In the genomic region with DNA sequence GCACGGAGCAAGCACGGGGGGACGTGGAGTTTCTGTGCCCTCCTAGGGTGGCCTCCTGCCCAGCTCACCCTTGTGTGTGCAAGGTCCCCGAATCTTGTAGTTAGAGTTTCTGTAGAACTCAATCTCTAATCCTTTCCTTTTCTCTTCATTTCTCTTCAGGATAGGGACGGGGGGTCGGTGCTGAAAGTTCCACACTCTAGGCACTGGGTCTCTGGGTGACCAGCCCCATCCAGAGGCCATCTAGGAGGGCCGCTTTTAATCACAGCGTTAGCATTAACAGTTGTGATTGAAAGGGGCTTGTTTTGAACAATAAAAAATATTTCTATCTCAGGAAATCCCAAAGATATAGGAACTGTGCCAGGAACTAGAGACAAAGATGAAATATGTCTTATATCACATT, we compare ENCODE assay signal across 2 cellular contexts.
TF ChIP-seq lines count a peak whose summit lies in the region.

No MANE protein-coding gene starts in this region.

TF ChIP-seq in GM23338, 12 proteins besides CTCF, POLR2A, EP300 and RAD21 (continued from another document):
- TF ChIP-seq, protein P1, sequence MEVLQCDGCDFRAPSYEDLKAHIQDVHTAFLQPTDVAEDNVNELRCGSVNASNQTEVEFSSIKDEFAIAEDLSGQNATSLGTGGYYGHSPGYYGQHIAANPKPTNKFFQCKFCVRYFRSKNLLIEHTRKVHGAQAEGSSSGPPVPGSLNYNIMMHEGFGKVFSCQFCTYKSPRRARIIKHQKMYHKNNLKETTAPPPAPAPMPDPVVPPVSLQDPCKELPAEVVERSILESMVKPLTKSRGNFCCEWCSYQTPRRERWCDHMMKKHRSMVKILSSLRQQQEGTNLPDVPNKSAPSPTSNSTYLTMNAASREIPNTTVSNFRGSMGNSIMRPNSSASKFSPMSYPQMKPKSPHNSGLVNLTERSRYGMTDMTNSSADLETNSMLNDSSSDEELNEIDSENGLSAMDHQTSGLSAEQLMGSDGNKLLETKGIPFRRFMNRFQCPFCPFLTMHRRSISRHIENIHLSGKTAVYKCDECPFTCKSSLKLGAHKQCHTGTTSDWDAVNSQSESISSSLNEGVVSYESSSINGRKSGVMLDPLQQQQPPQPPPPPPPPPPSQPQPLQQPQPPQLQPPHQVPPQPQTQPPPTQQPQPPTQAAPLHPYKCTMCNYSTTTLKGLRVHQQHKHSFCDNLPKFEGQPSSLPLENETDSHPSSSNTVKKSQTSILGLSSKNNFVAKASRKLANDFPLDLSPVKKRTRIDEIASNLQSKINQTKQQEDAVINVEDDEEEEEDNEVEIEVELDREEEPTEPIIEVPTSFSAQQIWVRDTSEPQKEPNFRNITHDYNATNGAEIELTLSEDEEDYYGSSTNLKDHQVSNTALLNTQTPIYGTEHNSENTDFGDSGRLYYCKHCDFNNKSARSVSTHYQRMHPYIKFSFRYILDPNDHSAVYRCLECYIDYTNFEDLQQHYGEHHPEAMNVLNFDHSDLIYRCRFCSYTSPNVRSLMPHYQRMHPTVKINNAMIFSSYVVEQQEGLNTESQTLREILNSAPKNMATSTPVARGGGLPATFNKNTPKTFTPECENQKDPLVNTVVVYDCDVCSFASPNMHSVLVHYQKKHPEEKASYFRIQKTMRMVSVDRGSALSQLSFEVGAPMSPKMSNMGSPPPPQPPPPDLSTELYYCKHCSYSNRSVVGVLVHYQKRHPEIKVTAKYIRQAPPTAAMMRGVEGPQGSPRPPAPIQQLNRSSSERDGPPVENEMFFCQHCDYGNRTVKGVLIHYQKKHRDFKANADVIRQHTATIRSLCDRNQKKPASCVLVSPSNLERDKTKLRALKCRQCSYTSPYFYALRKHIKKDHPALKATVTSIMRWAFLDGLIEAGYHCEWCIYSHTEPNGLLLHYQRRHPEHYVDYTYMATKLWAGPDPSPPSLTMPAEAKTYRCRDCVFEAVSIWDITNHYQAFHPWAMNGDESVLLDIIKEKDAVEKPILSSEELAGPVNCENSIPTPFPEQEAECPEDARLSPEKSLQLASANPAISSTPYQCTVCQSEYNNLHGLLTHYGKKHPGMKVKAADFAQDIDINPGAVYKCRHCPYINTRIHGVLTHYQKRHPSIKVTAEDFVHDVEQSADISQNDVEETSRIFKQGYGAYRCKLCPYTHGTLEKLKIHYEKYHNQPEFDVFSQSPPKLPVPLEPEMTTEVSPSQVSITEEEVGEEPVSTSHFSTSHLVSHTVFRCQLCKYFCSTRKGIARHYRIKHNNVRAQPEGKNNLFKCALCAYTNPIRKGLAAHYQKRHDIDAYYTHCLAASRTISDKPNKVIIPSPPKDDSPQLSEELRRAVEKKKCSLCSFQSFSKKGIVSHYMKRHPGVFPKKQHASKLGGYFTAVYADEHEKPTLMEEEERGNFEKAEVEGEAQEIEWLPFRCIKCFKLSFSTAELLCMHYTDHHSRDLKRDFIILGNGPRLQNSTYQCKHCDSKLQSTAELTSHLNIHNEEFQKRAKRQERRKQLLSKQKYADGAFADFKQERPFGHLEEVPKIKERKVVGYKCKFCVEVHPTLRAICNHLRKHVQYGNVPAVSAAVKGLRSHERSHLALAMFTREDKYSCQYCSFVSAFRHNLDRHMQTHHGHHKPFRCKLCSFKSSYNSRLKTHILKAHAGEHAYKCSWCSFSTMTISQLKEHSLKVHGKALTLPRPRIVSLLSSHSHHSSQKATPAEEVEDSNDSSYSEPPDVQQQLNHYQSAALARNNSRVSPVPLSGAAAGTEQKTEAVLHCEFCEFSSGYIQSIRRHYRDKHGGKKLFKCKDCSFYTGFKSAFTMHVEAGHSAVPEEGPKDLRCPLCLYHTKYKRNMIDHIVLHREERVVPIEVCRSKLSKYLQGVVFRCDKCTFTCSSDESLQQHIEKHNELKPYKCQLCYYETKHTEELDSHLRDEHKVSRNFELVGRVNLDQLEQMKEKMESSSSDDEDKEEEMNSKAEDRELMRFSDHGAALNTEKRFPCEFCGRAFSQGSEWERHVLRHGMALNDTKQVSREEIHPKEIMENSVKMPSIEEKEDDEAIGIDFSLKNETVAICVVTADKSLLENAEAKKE (CRISPR knock-in tag; IDR thresholded peaks at IDR 0.05), result no peak
- TF ChIP-seq CREB1 (CRISPR knock-in tag; IDR thresholded peaks at IDR 0.05; ENCODE audit: low read depth) (no peak), ZNF331 (CRISPR knock-in tag; IDR thresholded peaks at IDR 0.05; ENCODE audit: low read depth) (no peak), EZH2phosphoT487 (IDR thresholded peaks at IDR 0.05; ENCODE audit: unreplicated experiment) (no peak), POLR2AphosphoS5 (IDR thresholded peaks at IDR 0.05; ENCODE audit: low read depth) (no peak), NANOG (IDR thresholded peaks at IDR 0.05; ENCODE audit: borderline replicate concordance) (no peak)
- TF ChIP-seq, protein P2, sequence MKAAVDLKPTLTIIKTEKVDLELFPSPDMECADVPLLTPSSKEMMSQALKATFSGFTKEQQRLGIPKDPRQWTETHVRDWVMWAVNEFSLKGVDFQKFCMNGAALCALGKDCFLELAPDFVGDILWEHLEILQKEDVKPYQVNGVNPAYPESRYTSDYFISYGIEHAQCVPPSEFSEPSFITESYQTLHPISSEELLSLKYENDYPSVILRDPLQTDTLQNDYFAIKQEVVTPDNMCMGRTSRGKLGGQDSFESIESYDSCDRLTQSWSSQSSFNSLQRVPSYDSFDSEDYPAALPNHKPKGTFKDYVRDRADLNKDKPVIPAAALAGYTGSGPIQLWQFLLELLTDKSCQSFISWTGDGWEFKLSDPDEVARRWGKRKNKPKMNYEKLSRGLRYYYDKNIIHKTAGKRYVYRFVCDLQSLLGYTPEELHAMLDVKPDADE (IDR thresholded peaks at IDR 0.05), result no peak

TF ChIP-seq in WTC11, 78 proteins besides CTCF, POLR2A, EP300 and RAD21 (continued from another document):
- TF ChIP-seq, protein P3, sequence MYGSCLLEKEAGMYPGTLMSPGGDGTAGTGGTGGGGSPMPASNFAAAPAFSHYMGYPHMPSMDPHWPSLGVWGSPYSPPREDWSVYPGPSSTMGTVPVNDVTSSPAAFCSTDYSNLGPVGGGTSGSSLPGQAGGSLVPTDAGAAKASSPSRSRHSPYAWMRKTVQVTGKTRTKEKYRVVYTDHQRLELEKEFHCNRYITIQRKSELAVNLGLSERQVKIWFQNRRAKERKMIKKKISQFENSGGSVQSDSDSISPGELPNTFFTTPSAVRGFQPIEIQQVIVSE (CRISPR knock-in tag; IDR thresholded peaks at IDR 0.05; ENCODE audit: borderline replicate concordance), result no peak
- TF ChIP-seq ZNF219 (CRISPR knock-in tag; IDR thresholded peaks at IDR 0.05; ENCODE audit: borderline replicate concordance) (no peak), ELF4 (CRISPR knock-in tag; IDR thresholded peaks at IDR 0.05; ENCODE audit: low read depth) (no peak), CREM (CRISPR knock-in tag; IDR thresholded peaks at IDR 0.05) (no peak), ZBTB21 (CRISPR knock-in tag; IDR thresholded peaks at IDR 0.05; ENCODE audit: borderline replicate concordance) (no peak), ZNF138 (CRISPR knock-in tag; conservative IDR thresholded peaks at IDR 0.05) (no peak)
- TF ChIP-seq, protein P4, sequence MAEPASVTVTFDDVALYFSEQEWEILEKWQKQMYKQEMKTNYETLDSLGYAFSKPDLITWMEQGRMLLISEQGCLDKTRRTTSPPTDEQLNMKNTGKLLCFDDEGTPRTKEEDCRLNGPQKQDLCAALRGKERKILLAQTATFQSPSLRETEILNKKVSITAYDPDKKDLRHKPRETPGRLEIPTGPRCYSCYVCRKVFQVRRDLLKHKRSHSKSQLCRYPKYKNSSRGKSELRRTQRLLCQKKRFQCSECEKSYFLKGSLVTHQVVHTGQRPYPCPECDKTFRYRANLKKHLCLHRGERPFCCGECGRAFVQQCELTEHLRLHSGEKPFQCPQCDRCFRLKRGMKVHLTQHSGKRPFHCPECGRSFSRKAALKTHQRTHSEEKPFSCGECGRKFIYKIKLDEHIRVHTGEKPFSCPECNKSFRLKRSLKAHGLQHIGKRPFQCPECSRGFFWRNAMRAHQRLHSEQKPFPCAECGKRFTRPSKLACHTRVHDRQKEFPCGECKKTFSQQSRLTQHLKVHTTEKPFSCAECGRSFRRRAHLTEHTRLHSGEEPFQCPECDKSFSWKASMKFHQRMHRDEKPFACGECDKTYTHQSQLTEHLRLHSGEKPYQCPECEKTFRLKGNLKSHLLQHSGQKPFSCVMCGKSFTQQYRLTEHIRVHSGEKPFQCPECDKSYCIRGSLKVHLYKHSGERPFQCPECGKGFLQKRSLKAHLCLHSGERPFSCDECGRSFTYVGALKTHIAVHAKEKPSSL (CRISPR knock-in tag; conservative IDR thresholded peaks at IDR 0.05), result no peak
TF ChIP-seq in WTC11: peak in this region for 0.
